Comparison of ENCODE assay signal across 6 cellular contexts in genomic region chr17:41784207-41784744, GRCh38. TPM values are rescaled to one million over a fixed set of nuclear protein-coding genes. Genes with fewer than 3 reads are reported as not detected.
DNase-seq lines count a peak whose midpoint lies in the region; ATAC-seq and TF ChIP-seq lines count a peak whose summit lies in the region.

No MANE protein-coding gene starts in this region.

- no peak overlapping the region for H3K4me3 Mint-ChIP-seq in activated naive CD4-positive, alpha-beta T cell treated with anti-CD3 and anti-CD28 coated beads, Interleukin-2, amount 10 ng/mL, durations not matched to agents 7 days and 5 days

- H3K9me3 ChIP-seq in WERI-Rb-1 (ENCODE audit: severe bottlenecking) (no peaks in the 10 kb centered on the region), mucosa of descending colon (no peaks in the 10 kb centered on the region)

- no peak for TF ChIP-seq CTCF in GM10266 (IDR thresholded peaks at IDR 0.05; ENCODE audit: control insufficient read depth, insufficient read depth, low read depth, missing control alignments)
- no peak for TF ChIP-seq CTCF in WERI-Rb-1 (IDR thresholded peaks at IDR 0.05; ENCODE audit: low read depth, low read length)
- TF ChIP-seq CTCF in mucosa of descending colon (IDR thresholded peaks at IDR 0.05): no peak

- peak overlapping the region; percentile 65 for H3K27ac ChIP-seq in WERI-Rb-1

- H3K36me3 ChIP-seq in WERI-Rb-1: peaks cover 3% of the 10 kb centered on the region; the same call in 1 of the 2 replicates
- no peaks in the 10 kb centered on the region for H3K36me3 ChIP-seq in mucosa of descending colon (ENCODE audit: low read depth)

- peaks cover 30% of the 10 kb centered on the region for H3K4me1 ChIP-seq in mucosa of descending colon (ENCODE audit: low read depth)

- no peaks in the 10 kb centered on the region for H3K36me3 Mint-ChIP-seq in activated naive CD4-positive, alpha-beta T cell treated with anti-CD3 and anti-CD28 coated beads, Interleukin-2, amount 10 ng/mL, durations not matched to agents 7 days and 5 days

- no peak overlapping the region for H3K27ac Mint-ChIP-seq in activated naive CD4-positive, alpha-beta T cell treated with anti-CD3 and anti-CD28 coated beads, Interleukin-2, amount 10 ng/mL, durations not matched to agents 7 days and 5 days

- CTCF ChIA-PET in activated naive CD4-positive, alpha-beta T cell treated with anti-CD3 and anti-CD28 coated beads, Interleukin-2, amount 10 ng/mL, durations not matched to agents 7 days and 5 days (lab: Charles Lee): interaction anchor here (3.4 kb wide), 1 partner anchor 15 kb away, joined by 14 read pairs; no protein-coding TSS in a partner anchor

- H3K4me1 Mint-ChIP-seq in activated naive CD4-positive, alpha-beta T cell treated with anti-CD3 and anti-CD28 coated beads, Interleukin-2, amount 10 ng/mL, durations not matched to agents 7 days and 5 days: peaks cover 26% of the 10 kb centered on the region

- H3K9me3 Mint-ChIP-seq in activated naive CD4-positive, alpha-beta T cell treated with anti-CD3 and anti-CD28 coated beads, Interleukin-2, amount 10 ng/mL, durations not matched to agents 7 days and 5 days: no peaks in the 10 kb centered on the region

- peak; percentile 67 for DNase-seq in GM10266 (ENCODE audit: extremely low spot score)
- DNase-seq in WERI-Rb-1: peak; percentile 73
- peak in 2 of 3 donors; percentile 47 to 57 for DNase-seq in mucosa of descending colon
- no peak for DNase-seq in GM19238 (ENCODE audit: insufficient read length, low spot score)
- DNase-seq in activated naive CD4-positive, alpha-beta T cell treated with anti-CD3 and anti-CD28 coated beads, Interleukin-2, amount 10 ng/mL, durations not matched to agents 7 days and 5 days: no peak

- intact Hi-C loops in mucosa of descending colon (cut with DNase I, micrococcal nuclease): no loop called here

- ATAC-seq in mucosa of descending colon (no peak), HG03039 (IDR thresholded peaks at IDR 0.05; ENCODE audit: unreplicated experiment) (no peak)

- no peak overlapping the region; the same call in 1 of the 2 replicates for H3K4me3 ChIP-seq in WERI-Rb-1 (ENCODE audit: low read depth, low read length)
- H3K4me3 ChIP-seq in mucosa of descending colon: no peak overlapping the region

- H3K27me3 Mint-ChIP-seq in activated naive CD4-positive, alpha-beta T cell treated with anti-CD3 and anti-CD28 coated beads, Interleukin-2, amount 10 ng/mL, durations not matched to agents 7 days and 5 days: peaks cover 83% of the 10 kb centered on the region

- H3K27me3 ChIP-seq in WERI-Rb-1 (ENCODE audit: insufficient read depth, low read depth, severe bottlenecking): no peaks in the 10 kb centered on the region

RNA-seq across cellular contexts. Expression of gene JUP, which starts 2.2 kb away (rescaled TPM):
- 100 to 1,000 TPM; 165 to 383 (median 320) TPM for total RNA-seq in mucosa of descending colon

RNA-seq across cellular contexts. Expression of gene P3H4, which starts 27.5 kb away (rescaled TPM):
- total RNA-seq in mucosa of descending colon: 10 to 100 TPM; 10.7 to 14.0 (median 12.1) TPM

RNA-seq across cellular contexts. Expression of gene FKBP10, which starts 28.5 kb away (rescaled TPM):
- total RNA-seq in mucosa of descending colon: 10 to 100 TPM in 2 of 3 donors, 1 to 10 TPM in 1; 5.7 to 32.7 (median 18.6) TPM

RNA-seq across cellular contexts. Expression of gene HAP1, which starts 49.8 kb away (rescaled TPM):
- 1 to 10 TPM in 1 of 3 donors, under 1 TPM in 2; 0.12 to 2.8 (median 0.32) TPM for total RNA-seq in mucosa of descending colon

RNA-seq across cellular contexts. Expression of gene NT5C3B, which starts 51.8 kb away (rescaled TPM):
- 10 to 100 TPM; 17.8 to 46.5 (median 19.1) TPM for total RNA-seq in mucosa of descending colon

Comparison
In these comparisons a context has a peak if more than half of its experiments do, and no peak if none do; other contexts are left out.
1. DNase-seq: peak in GM10266 (single experiment), WERI-Rb-1 (single experiment) and mucosa of descending colon (2 of 3); none in GM19238 (single experiment) and activated naive CD4-positive, alpha-beta T cell treated with anti-CD3 and anti-CD28 coated beads, Interleukin-2, amount 10 ng/mL, durations not matched to agents 7 days and 5 days (single experiment).